Comparison of ENCODE assay signal across 25 cellular contexts in genomic region chr2:169065864-169066507, GRCh38. TPM values are rescaled to one million over a fixed set of nuclear protein-coding genes. Genes with fewer than 3 reads are reported as not detected.
DNase-seq lines count a peak whose midpoint lies in the region; ATAC-seq and TF ChIP-seq lines count a peak whose summit lies in the region.
"Had no signal": no experiment of that assay in that cellular context is flagged by ENCODE, and none has a peak within 500 bp of the region (broad histone marks: within the 10 kb centered on the region; RNA-seq: fewer than 3 reads in every experiment).

No MANE protein-coding gene starts in this region.

- DNase-seq in CD14-positive monocyte (ENCODE audit: low spot score) (no peak), colonic mucosa (no peak), fibroblast of peridontal ligament (ENCODE audit: extremely low read depth) (peak; percentile 54), substantia nigra (lab: John Stamatoyannopoulos, UW) (no peak), progenitor cell of endocrine pancreas (ENCODE audit: low spot score, unreplicated experiment) (no peak)
- no peak for DNase-seq in activated CD8-positive, alpha-beta T cell treated with anti-CD3 and anti-CD28 coated beads for 36 hours
- DNase-seq in activated CD8-positive, alpha-beta memory T cell treated with anti-CD3 and anti-CD28 coated beads, Interleukin-2, amount 50 U/mL, for 48 hours: no peak
- DNase-seq: BE2C; Caco-2; CD4-positive, alpha-beta memory T cell; DMS 273 treated with DMSO at 0.1 percent for 48 hours; DMS79 treated with DMSO at 0.1 percent for 48 hours; HCEC 1CT; Karpas-422; NCI-H1105 treated with DMSO at 0.1 percent for 48 hours; NCI-H446; NCI-H526 treated with DMSO at 0.1 percent for 48 hours; SHP77 treated with DMSO at 0.1 percent for 48 hours had no signal

- H3K27me3 Mint-ChIP-seq in CD14-positive monocyte (ENCODE audit: low read depth in 3 of 3) (no peaks in the 10 kb centered on the region), progenitor cell of endocrine pancreas (peaks cover 2% of the 10 kb centered on the region)
- H3K27me3 Mint-ChIP-seq in activated CD8-positive, alpha-beta T cell treated with anti-CD3 and anti-CD28 coated beads for 36 hours: no peaks in the 10 kb centered on the region
- H3K27me3 Mint-ChIP-seq: CD4-positive, alpha-beta memory T cell had no signal

- no peaks in the 10 kb centered on the region for H3K4me1 ChIP-seq in colonic mucosa
- H3K4me1 ChIP-seq: BE2C, Caco-2 had no signal

- intact Hi-C loops in CD14-positive monocyte (cut with micrococcal nuclease) (loop anchor here in 1 of 2 donors (5.0 kb wide), 1 partner anchor 36 kb away; no protein-coding TSS in a partner anchor), colonic mucosa (cut with DNase I) (no loop called here)
- intact Hi-C loops in activated CD8-positive, alpha-beta T cell treated with anti-CD3 and anti-CD28 coated beads for 36 hours (cut with micrococcal nuclease): no loop called here

- H3K27ac Mint-ChIP-seq in CD14-positive monocyte (peak overlapping the region; percentile 77 to 93 (median 89)), progenitor cell of endocrine pancreas (no peak overlapping the region)
- no peak overlapping the region for H3K27ac Mint-ChIP-seq in activated CD8-positive, alpha-beta T cell treated with anti-CD3 and anti-CD28 coated beads for 36 hours
- H3K27ac Mint-ChIP-seq: CD4-positive, alpha-beta memory T cell; GM23338; IgD-negative memory B cell had no signal

- TF ChIP-seq CTCF in CD14-positive monocyte (IDR thresholded peaks at IDR 0.05) (no peak), colonic mucosa (IDR thresholded peaks at IDR 0.05) (no peak), progenitor cell of endocrine pancreas (IDR thresholded peaks at IDR 0.05; ENCODE audit: unreplicated experiment) (no peak)
- no peak for TF ChIP-seq CTCF in activated CD8-positive, alpha-beta T cell treated with anti-CD3 and anti-CD28 coated beads for 36 hours (IDR thresholded peaks at IDR 0.05)

- CTCF ChIA-PET in activated CD8-positive, alpha-beta T cell treated with anti-CD3 and anti-CD28 coated beads for 36 hours (lab: Charles Lee): interaction anchor here (0.9 to 2.0 kb wide), 2 partner anchors 44 to 117 kb away, joined by 3 to 8 read pairs; no protein-coding TSS in a partner anchor

- H3K4me1 Mint-ChIP-seq in CD14-positive monocyte (peaks cover 60% of the 10 kb centered on the region), progenitor cell of endocrine pancreas (ENCODE audit: low read depth) (no peaks in the 10 kb centered on the region)
- peaks cover 6% of the 10 kb centered on the region for H3K4me1 Mint-ChIP-seq in activated CD8-positive, alpha-beta T cell treated with anti-CD3 and anti-CD28 coated beads for 36 hours (ENCODE audit: low read depth)
- H3K4me1 Mint-ChIP-seq: IgD-negative memory B cell had no signal

- POLR2A ChIA-PET in activated CD8-positive, alpha-beta T cell treated with anti-CD3 and anti-CD28 coated beads for 36 hours (lab: Charles Lee): no interaction called here

- H3K36me3 Mint-ChIP-seq in CD14-positive monocyte: no peaks in the 10 kb centered on the region
- H3K36me3 Mint-ChIP-seq in activated CD8-positive, alpha-beta T cell treated with anti-CD3 and anti-CD28 coated beads for 36 hours (ENCODE audit: low read depth): no peaks in the 10 kb centered on the region
- no peaks in the 10 kb centered on the region for H3K36me3 Mint-ChIP-seq in progenitor cell of endocrine pancreas (ENCODE audit: insufficient read depth)
- H3K36me3 Mint-ChIP-seq: CD4-positive, alpha-beta memory T cell had no signal

- H3K36me3 ChIP-seq in colonic mucosa: no peaks in the 10 kb centered on the region
- H3K36me3 ChIP-seq: BE2C had no signal

- H3K9ac ChIP-seq in colonic mucosa (ENCODE audit: low read depth in 2 of 2, low read length in 2 of 2): no peak overlapping the region

- no peak overlapping the region for H3K4me3 ChIP-seq in colonic mucosa
- H3K4me3 ChIP-seq: GM23338, SK-N-MC had no signal

- peaks cover 0 to 2% (median 0%) of the 10 kb centered on the region in 7 donors for H3K9me3 Mint-ChIP-seq in CD14-positive monocyte
- H3K9me3 Mint-ChIP-seq in activated CD8-positive, alpha-beta T cell treated with anti-CD3 and anti-CD28 coated beads for 36 hours: no peaks in the 10 kb centered on the region
- H3K9me3 Mint-ChIP-seq in progenitor cell of endocrine pancreas (ENCODE audit: low read depth): no peaks in the 10 kb centered on the region
- H3K9me3 Mint-ChIP-seq: GM23338 had no signal

- no peak overlapping the region for H3K4me3 Mint-ChIP-seq in CD14-positive monocyte
- H3K4me3 Mint-ChIP-seq in activated CD8-positive, alpha-beta T cell treated with anti-CD3 and anti-CD28 coated beads for 36 hours: no peak overlapping the region
- no peak overlapping the region for H3K4me3 Mint-ChIP-seq in progenitor cell of endocrine pancreas (ENCODE audit: low read depth)
- H3K4me3 Mint-ChIP-seq: CD4-positive, alpha-beta memory T cell; GM23338; IgD-negative memory B cell had no signal

- no peaks in the 10 kb centered on the region for H3K27me3 ChIP-seq in colonic mucosa
- H3K27me3 ChIP-seq: BE2C had no signal

- H3K27ac ChIP-seq in colonic mucosa (peak overlapping the region; percentile 78), substantia nigra (ENCODE audit: low read depth, low read length, poor library complexity, severe bottlenecking) (peak overlapping the region; percentile 37)
- H3K27ac ChIP-seq: SK-N-MC had no signal

- H3K9me3 ChIP-seq in colonic mucosa: no peaks in the 10 kb centered on the region
- H3K9me3 ChIP-seq: BE2C, Caco-2 had no signal

- ATAC-seq in GM19351 (IDR thresholded peaks at IDR 0.05; ENCODE audit: unreplicated experiment): no peak
- ATAC-seq in activated CD8-positive, alpha-beta T cell treated with anti-CD3 and anti-CD28 coated beads for 36 hours: no peak
- ATAC-seq: GM23338 had no signal

RNA-seq across cellular contexts. Expression of gene DHRS9, which starts 3.4 kb away (rescaled TPM):
- 10 to 100 TPM in 1 of 2 donors, 1 to 10 TPM in 1; 10.0 to 12.9 TPM for polyA plus RNA-seq in CD14-positive monocyte
- total RNA-seq in colonic mucosa: 100 to 1,000 TPM; 102 to 144 TPM
- total RNA-seq in activated CD8-positive, alpha-beta T cell treated with anti-CD3 and anti-CD28 coated beads for 36 hours: not detected
- total RNA-seq in progenitor cell of endocrine pancreas: not detected in 2 replicates
- total RNA-seq: A673, Caco-2, GM23338, M059J had no signal
- polyA plus RNA-seq: CD4-positive, alpha-beta memory T cell; GM23338 had no signal

RNA-seq across cellular contexts. Expression of gene ABCB11, which starts 34.9 kb away (rescaled TPM):
- polyA plus RNA-seq in CD14-positive monocyte: not detected
- total RNA-seq in colonic mucosa (1 to 10 TPM in 1 of 2 donors, under 1 TPM in 1; 0.74 to 1.1 TPM), progenitor cell of endocrine pancreas (0.09 and 0.24 TPM in 2 replicates)
- total RNA-seq in activated CD8-positive, alpha-beta T cell treated with anti-CD3 and anti-CD28 coated beads for 36 hours: not detected
- total RNA-seq: A673; Caco-2; CD4-positive, alpha-beta memory T cell; GM23338; HT1080 had no signal
- polyA plus RNA-seq: CD4-positive, alpha-beta memory T cell; GM23338; IgD-negative memory B cell had no signal

Comparison
In these comparisons a context has a peak if more than half of its experiments do, and no peak if none do; other contexts are left out.
1. H3K27ac Mint-ChIP-seq: peak in CD14-positive monocyte (7 of 7); none in activated CD8-positive, alpha-beta T cell treated with anti-CD3 and anti-CD28 coated beads for 36 hours (single experiment) and progenitor cell of endocrine pancreas (single experiment).
2. RNA of gene DHRS9, which starts 3.4 kb away (total RNA-seq): 102 to 144 TPM in colonic mucosa; not detected in activated CD8-positive, alpha-beta T cell treated with anti-CD3 and anti-CD28 coated beads for 36 hours and not detected in progenitor cell of endocrine pancreas; every median in the first group is over 10 times any median in the second.